8 cellular contexts compared by ENCODE assay signal in the genomic region with DNA sequence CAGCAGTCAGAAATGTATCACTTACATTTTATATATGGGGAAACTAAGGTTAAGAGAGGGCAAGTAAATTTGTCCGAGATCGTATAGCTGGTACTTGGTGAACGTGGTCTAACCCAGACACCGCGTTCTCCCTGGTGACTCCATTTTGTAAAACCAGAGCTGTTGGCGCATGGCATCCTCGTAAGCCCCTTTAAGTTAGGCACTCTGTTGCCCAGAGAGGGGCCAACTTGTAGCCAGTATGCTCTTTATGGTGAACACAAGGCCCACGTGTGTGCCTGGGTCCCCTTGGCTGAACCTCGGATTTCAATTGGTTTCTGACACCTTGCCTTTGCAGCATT. TPM values are rescaled to one million over a fixed set of nuclear protein-coding genes. Genes with fewer than 3 reads are reported as not detected.
DNase-seq lines count a peak whose midpoint lies in the region; ATAC-seq and TF ChIP-seq lines count a peak whose summit lies in the region.

No MANE protein-coding gene starts in this region.

- CTCF ChIA-PET in MCF 10A (lab: Yijun Ruan, JAX) = interaction anchor here (0.6 to 0.9 kb wide), 3 partner anchors 15 to 133 kb away, joined by 3 to 4 read pairs (median 3); no protein-coding TSS in a partner anchor
- CTCF ChIA-PET in naive thymus-derived CD4-positive, alpha-beta T cell (lab: Charles Lee) = interaction anchor here (1.4 to 2.2 kb wide), 2 partner anchors 13 to 39 kb away, joined by 3 to 20 read pairs; partner anchors contain the start of gene ZNF518A

- peak overlapping the region; percentile 94; the same call in 1 of the 2 replicates for H3K9ac ChIP-seq in KMS-11

- peak overlapping the region; percentile 93 for H2AFZ ChIP-seq in KMS-11 (ENCODE audit: low read depth)

- intact Hi-C loops in MCF 10A (cut with micrococcal nuclease) = loop anchor here (1.0 kb wide), 1 partner anchor 40 kb away; the partner anchor contains the start of gene ZNF518A
- intact Hi-C loops in naive thymus-derived CD4-positive, alpha-beta T cell (cut with micrococcal nuclease) = loop anchor here (1.0 to 2.0 kb wide), 7 partner anchors 40 to 497 kb away; partner anchors contain the start of genes CC2D2B (in 2 of the 2), CCNJ (in 2 of the 2), ZNF518A (in 2 of the 2) and TM9SF3 (in 1 of the 2)

- no peaks in the 10 kb centered on the region for H3K79me2 ChIP-seq in KMS-11 (ENCODE audit: insufficient read depth, low read depth)

- DNase-seq in BE2C (no peak), MCF 10A (ENCODE audit: unreplicated experiment) (no peak), SIG-M5 treated with dmso at 0.1 percent for 504 hours (lab: John Stamatoyannopoulos, UW; ENCODE audit: unreplicated experiment) (no peak), NCI-H2029 treated with DMSO at 0.1 percent for 48 hours (lab: John Stamatoyannopoulos, UW) (no peak), glomerular visceral epithelial cell (ENCODE audit: extremely low spot score) (no peak)
- no peak for DNase-seq in naive thymus-derived CD4-positive, alpha-beta T cell

- H3K9me3 ChIP-seq in BE2C = no peaks in the 10 kb centered on the region
- no peaks in the 10 kb centered on the region for H3K9me3 ChIP-seq in naive thymus-derived CD4-positive, alpha-beta T cell (ENCODE audit: control insufficient read depth in 2 of 3, low read length in 3 of 3)

- peaks cover 16% of the 10 kb centered on the region for H3K36me3 Mint-ChIP-seq in MCF 10A (ENCODE audit: insufficient read depth, unreplicated experiment)
- H3K36me3 Mint-ChIP-seq in naive thymus-derived CD4-positive, alpha-beta T cell = peaks cover 4 to 26% (median 10%) of the 10 kb centered on the region in 5 donors

- peak overlapping the region; percentile 86 for H3K4me3 Mint-ChIP-seq in MCF 10A (ENCODE audit: unreplicated experiment)
- peak overlapping the region; percentile 87 to 98 (median 94) for H3K4me3 Mint-ChIP-seq in naive thymus-derived CD4-positive, alpha-beta T cell

- H3K27me3 Mint-ChIP-seq in MCF 10A (ENCODE audit: insufficient read depth, unreplicated experiment) = peaks cover 37% of the 10 kb centered on the region
- H3K27me3 Mint-ChIP-seq in naive thymus-derived CD4-positive, alpha-beta T cell = peaks cover 34 to 41% (median 35%) of the 10 kb centered on the region in 5 donors

- TSS peak; percentile 94 for BruUV-seq in MCF 10A (replicated peaks; lab: Mats Ljungman, UMichigan)

- H3K9me3 Mint-ChIP-seq in MCF 10A (ENCODE audit: unreplicated experiment) = no peaks in the 10 kb centered on the region
- peaks cover 0 to 18% (median 6%) of the 10 kb centered on the region in 11 donors for H3K9me3 Mint-ChIP-seq in naive thymus-derived CD4-positive, alpha-beta T cell

- peak overlapping the region; percentile 96 for H3K27ac ChIP-seq in KMS-11
- H3K27ac ChIP-seq in naive thymus-derived CD4-positive, alpha-beta T cell (ENCODE audit: low read depth, low read length) = peak overlapping the region; percentile 93

- H3K4me3 ChIP-seq in BE2C (ENCODE audit: low read depth, low read length) = peak overlapping the region; percentile 95
- H3K4me3 ChIP-seq in KMS-11 (IDR thresholded peaks at IDR 0.05; ENCODE audit: insufficient read depth, low read depth, low read length) = no peak overlapping the region
- H3K4me3 ChIP-seq in naive thymus-derived CD4-positive, alpha-beta T cell (ENCODE audit: low read length) = peak overlapping the region; percentile 99

- POLR2A ChIA-PET in MCF 10A (lab: Yijun Ruan, JAX) = interaction anchor here (0.6 to 3.1 kb wide), 15 partner anchors 10 to 1615 kb away, joined by 3 to 89 read pairs (median 4); partner anchors contain the start of genes BLNK, CCNJ and ZNF518A
- POLR2A ChIA-PET in naive thymus-derived CD4-positive, alpha-beta T cell (lab: Charles Lee) = interaction anchor here (0.6 to 4.0 kb wide), 9 partner anchors 35 to 397 kb away, joined by 3 to 158 read pairs (median 4); partner anchors contain the start of genes CCNJ, DNTT, TCTN3 and ZNF518A

- no peaks in the 10 kb centered on the region for H3K4me1 ChIP-seq in BE2C
- H3K4me1 ChIP-seq in KMS-11 (ENCODE audit: low read depth, poor library complexity, severe bottlenecking) = peaks cover 15% of the 10 kb centered on the region
- H3K4me1 ChIP-seq in naive thymus-derived CD4-positive, alpha-beta T cell (ENCODE audit: control insufficient read depth in 2 of 2, insufficient read depth in 2 of 2, low read length in 2 of 2) = peaks cover 4 to 8% of the 10 kb centered on the region in 2 donors

- ATAC-seq in naive thymus-derived CD4-positive, alpha-beta T cell = no peak
- no peak for ATAC-seq in HG02678 (IDR thresholded peaks at IDR 0.05; ENCODE audit: unreplicated experiment)

- no peaks in the 10 kb centered on the region for H3K4me1 Mint-ChIP-seq in MCF 10A (ENCODE audit: insufficient read depth, unreplicated experiment)
- peaks cover 0 to 15% (median 14%) of the 10 kb centered on the region in 7 donors for H3K4me1 Mint-ChIP-seq in naive thymus-derived CD4-positive, alpha-beta T cell

- H3K27me3 ChIP-seq in BE2C (peaks cover 27% of the 10 kb centered on the region), KMS-11 (ENCODE audit: insufficient read depth, low read depth) (no peaks in the 10 kb centered on the region)
- peaks cover 3 to 7% of the 10 kb centered on the region in 2 donors for H3K27me3 ChIP-seq in naive thymus-derived CD4-positive, alpha-beta T cell (ENCODE audit: control insufficient read depth in 2 of 2, insufficient read depth in 2 of 2, low read length in 2 of 2)

- no peaks in the 10 kb centered on the region for H3K36me3 ChIP-seq in BE2C
- H3K36me3 ChIP-seq in KMS-11 (ENCODE audit: insufficient read depth) = no peaks in the 10 kb centered on the region
- peaks cover 0 to 4% (median 0%) of the 10 kb centered on the region in 3 experiments for H3K36me3 ChIP-seq in naive thymus-derived CD4-positive, alpha-beta T cell (ENCODE audit: control insufficient read depth in 2 of 3, insufficient read depth in 3 of 3, low read length in 3 of 3)

- peak overlapping the region; percentile 72 for H3K4me2 ChIP-seq in KMS-11

- peak overlapping the region; percentile 99 for H3K27ac Mint-ChIP-seq in MCF 10A (ENCODE audit: low read depth, unreplicated experiment)
- H3K27ac Mint-ChIP-seq in naive thymus-derived CD4-positive, alpha-beta T cell = peak overlapping the region; percentile 96 to 99 (median 99)

- TF ChIP-seq CTCF in BE2C (IDR thresholded peaks at IDR 0.05; ENCODE audit: low read depth, low read length) (no peak), KMS-11 (conservative IDR thresholded peaks at IDR 0.05; ENCODE audit: low read depth, low read length) (no peak), MCF 10A (IDR thresholded peaks at IDR 0.05; ENCODE audit: unreplicated experiment) (no peak)

- H4K20me1 ChIP-seq in KMS-11 (ENCODE audit: insufficient read depth) = no peaks in the 10 kb centered on the region

RNA-seq across cellular contexts. Expression of gene ZNF518A, which starts 39.7 kb away (rescaled TPM):
- 24.5 TPM for polyA plus RNA-seq in BE2C (2012; ENCODE audit: insufficient read depth, insufficient read length, low read depth)
- total RNA-seq in MCF 10A (2022) = 13.3 and 14.7 TPM in 2 replicates
- 10 to 100 TPM; 17.6 to 25.1 (median 21.5) TPM for total RNA-seq in naive thymus-derived CD4-positive, alpha-beta T cell
- polyA plus RNA-seq in naive thymus-derived CD4-positive, alpha-beta T cell = 10 to 100 TPM in 1 of 2 donors, 1 to 10 TPM in 1; 7.1 to 17.6 TPM

RNA-seq across cellular contexts. Expression of gene CCNJ, which starts 47.0 kb away (rescaled TPM):
- polyA plus RNA-seq in BE2C (2012; ENCODE audit: insufficient read depth, insufficient read length, low read depth) = 7.3 TPM
- 9.3 and 10.8 TPM in 2 replicates for total RNA-seq in MCF 10A (2022)
- total RNA-seq in naive thymus-derived CD4-positive, alpha-beta T cell = 1 to 10 TPM; 5.6 to 8.0 (median 6.7) TPM
- polyA plus RNA-seq in naive thymus-derived CD4-positive, alpha-beta T cell = 1 to 10 TPM; 1.0 to 1.1 TPM
